ENCODE assay signal across 17 cellular contexts in the genomic region with DNA sequence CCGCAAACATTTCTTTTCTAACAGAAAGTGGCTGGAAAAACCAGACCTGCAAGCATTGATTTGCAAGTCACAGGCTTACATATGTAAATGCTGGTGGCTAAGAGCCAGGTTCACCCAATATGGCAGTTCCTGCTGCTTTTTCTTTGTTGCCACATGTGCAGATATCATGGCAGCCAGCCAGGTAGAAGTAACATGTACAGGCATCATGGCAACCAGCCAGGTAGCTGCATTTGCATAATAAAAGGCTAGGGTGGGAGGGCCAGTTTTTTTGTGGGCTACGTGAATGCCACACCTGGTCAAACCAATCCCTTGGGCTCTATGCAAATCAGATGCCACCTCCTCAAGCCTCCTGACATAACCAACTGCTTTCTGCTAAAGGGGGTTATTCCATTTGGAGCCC. TPM values are rescaled to one million over a fixed set of nuclear protein-coding genes. Genes with fewer than 3 reads are reported as not detected.
DNase-seq lines count a peak whose midpoint lies in the region; ATAC-seq and TF ChIP-seq lines count a peak whose summit lies in the region.
"Had no signal": no experiment of that assay in that cellular context is flagged by ENCODE, and none has a peak within 500 bp of the region (broad histone marks: within the 10 kb centered on the region; RNA-seq: fewer than 3 reads in every experiment).

No MANE protein-coding gene starts in this region.

- H3K36me3 ChIP-seq in KMS-11 (ENCODE audit: insufficient read depth) (no peaks in the 10 kb centered on the region), psoas muscle (ENCODE audit: insufficient read depth in 1 of 2, low read depth in 1 of 2) (no peaks in the 10 kb centered on the region)
- H3K36me3 ChIP-seq: SJSA1, suprapubic skin had no signal

- peak overlapping the region; percentile 66 for H3K4me2 ChIP-seq in KMS-11

- peaks cover 12% of the 10 kb centered on the region for H3K9me3 ChIP-seq in psoas muscle

- no peak for TF ChIP-seq CTCF in GM12865 (IDR thresholded peaks at IDR 0.05; ENCODE audit: insufficient read depth, low read depth, low read length, missing control alignments)
- TF ChIP-seq CTCF in KMS-11 (conservative IDR thresholded peaks at IDR 0.05; ENCODE audit: low read depth, low read length): no peak
- TF ChIP-seq CTCF in psoas muscle (IDR thresholded peaks at IDR 0.05): no peak

- no peaks in the 10 kb centered on the region for H4K20me1 ChIP-seq in KMS-11 (ENCODE audit: insufficient read depth)

- H2AFZ ChIP-seq in KMS-11 (ENCODE audit: low read depth): peak overlapping the region; percentile 31; the same call in 1 of the 2 replicates

- H3K4me3 ChIP-seq in GM12865 (ENCODE audit: low read depth, low read length): no peak overlapping the region
- H3K4me3 ChIP-seq in KMS-11 (IDR thresholded peaks at IDR 0.05; ENCODE audit: insufficient read depth, low read depth, low read length): no peak overlapping the region
- no peak overlapping the region for H3K4me3 ChIP-seq in psoas muscle
- H3K4me3 ChIP-seq: SJSA1, suprapubic skin had no signal

- DNase-seq in GM12865 (ENCODE audit: low read depth) (peak; percentile 42), NCI-H526 (lab: John Stamatoyannopoulos, UW) (peak; percentile 99), epithelial cell of prostate (ENCODE audit: low read depth, low spot score) (peak; percentile 74), UCSD-AML1 (lab: John Stamatoyannopoulos, UW; ENCODE audit: unreplicated experiment) (no peak), NCI-H2227 (lab: John Stamatoyannopoulos, UW; ENCODE audit: unreplicated experiment) (no peak), globus pallidus (ENCODE audit: low spot score) (no peak), psoas muscle (no peak)
- DNase-seq: activated CD8-positive, alpha-beta T cell treated with anti-CD3 and anti-CD28 coated beads, Interleukin-2, amount 10 ng/mL, durations not matched to agents 7 days and 5 days; activated gamma-delta T cell treated with Interleukin-2 at 50 U/mL for 16 hours; kidney; NCI-H510A treated with DMSO at 0.1 percent for 48 hours had no signal

- no peaks in the 10 kb centered on the region for H3K79me2 ChIP-seq in KMS-11 (ENCODE audit: insufficient read depth, low read depth)

- intact Hi-C loops in psoas muscle (cut with DNase I): loop anchor here (5.0 to 10.0 kb wide), 2 partner anchors 263 to 266 kb away; no protein-coding TSS in a partner anchor

- H3K27ac ChIP-seq in KMS-11 (peak overlapping the region; percentile 39; the same call in 1 of the 2 replicates), epithelial cell of prostate (no peak overlapping the region), psoas muscle (no peak overlapping the region)
- H3K27ac ChIP-seq: SJSA1, suprapubic skin had no signal

- H3K4me1 ChIP-seq in KMS-11 (ENCODE audit: low read depth, poor library complexity, severe bottlenecking) (peaks cover 39% of the 10 kb centered on the region), psoas muscle (peaks cover 13% of the 10 kb centered on the region)
- H3K4me1 ChIP-seq: suprapubic skin had no signal

- WGBS in psoas muscle, 3 donors: 91 to 92% (median 92%) methylated on average over 2 of the region's 2 CpGs

- H3K9ac ChIP-seq in KMS-11: no peak overlapping the region; the same call in 1 of the 2 replicates

- H3K27me3 ChIP-seq in KMS-11 (ENCODE audit: insufficient read depth, low read depth): no peaks in the 10 kb centered on the region
- no peaks in the 10 kb centered on the region for H3K27me3 ChIP-seq in psoas muscle (ENCODE audit: insufficient read depth in 3 of 3, low read length in 2 of 3)
- H3K27me3 ChIP-seq: SJSA1, suprapubic skin had no signal

- no peak for ATAC-seq in psoas muscle
- ATAC-seq: activated CD8-positive, alpha-beta T cell treated with anti-CD3 and anti-CD28 coated beads, Interleukin-2, amount 10 ng/mL, durations not matched to agents 7 days and 5 days had no signal

RNA-seq across cellular contexts. Expression of a gene that starts 2.8 kb away (rescaled TPM):
- 10 to 100 TPM in 2 of 4 donors, 1 to 10 TPM in 2; 1.2 to 16.9 (median 8.8) TPM for total RNA-seq in psoas muscle
- polyA plus RNA-seq in psoas muscle: 10 to 100 TPM in 1 of 3 donors, 1 to 10 TPM in 2; 4.1 to 11.4 (median 5.2) TPM
- total RNA-seq: frontal cortex, kidney, osteocyte, SJSA1, suprapubic skin had no signal
- polyA plus RNA-seq: CD14-positive monocyte had no signal

RNA-seq across cellular contexts. Expression of a gene that starts 14.4 kb away (rescaled TPM):
- total RNA-seq in psoas muscle: 10 to 100 TPM in 3 of 4 donors, 1 to 10 TPM in 1; 9.9 to 22.1 (median 15.8) TPM
- polyA plus RNA-seq in psoas muscle: 10 to 100 TPM in 1 of 3 donors, 1 to 10 TPM in 2; 3.6 to 11.6 (median 9.9) TPM

RNA-seq across cellular contexts. Expression of a gene that starts 50.4 kb away (rescaled TPM):
- 10 to 100 TPM in 2 of 4 donors, 1 to 10 TPM in 2; 4.4 to 15.9 (median 10.4) TPM for total RNA-seq in psoas muscle
- 10 to 100 TPM in 2 of 3 donors, 1 to 10 TPM in 1; 8.5 to 18.9 (median 10.5) TPM for polyA plus RNA-seq in psoas muscle

RNA-seq across cellular contexts. Expression of a gene that starts 50.5 kb away (rescaled TPM):
- total RNA-seq in psoas muscle: 10 to 100 TPM; 11.0 to 21.1 (median 14.6) TPM
- polyA plus RNA-seq in psoas muscle: 10 to 100 TPM in 2 of 3 donors, 1 to 10 TPM in 1; 9.2 to 37.0 (median 20.4) TPM

Comparison
In these comparisons a context has a peak if more than half of its experiments do, and no peak if none do; other contexts are left out.
1. DNase-seq: peak in GM12865 (single experiment), NCI-H526 (2 of 2) and epithelial cell of prostate (single experiment); none in UCSD-AML1 (single experiment), NCI-H2227 (single experiment), globus pallidus (single experiment) and psoas muscle (0 of 2).